ENCODE assay signal across 25 cellular contexts in genomic region chr10:12943425-12943824, GRCh38.
"Had no signal": no experiment of that assay in that cellular context is flagged by ENCODE, and none has a peak within 500 bp of the region (broad histone marks: within the 10 kb centered on the region; RNA-seq: fewer than 3 reads in every experiment).

No MANE protein-coding gene starts in this region.

- H3K36me3 Mint-ChIP-seq: activated naive CD4-positive, alpha-beta T cell treated with anti-CD3 and anti-CD28 coated beads, Interleukin-2, amount 10 ng/mL, durations not matched to agents 7 days and 5 days; activated naive CD8-positive, alpha-beta T cell treated with anti-CD3 and anti-CD28 coated beads for 36 hours had no signal

- H3K9me3 ChIP-seq: Peyer's patch, SJCRH30, SK-N-SH had no signal

- H3K4me3 ChIP-seq: cardiac muscle cell, Peyer's patch, SJCRH30 had no signal

- H3K36me3 ChIP-seq: brain microvascular endothelial cell, cardiac muscle cell, Peyer's patch had no signal

- H3K4me1 ChIP-seq: Peyer's patch had no signal

- H3K4me2 ChIP-seq: SK-N-SH had no signal

- H3K4me3 Mint-ChIP-seq: activated CD4-positive, alpha-beta memory T cell treated with anti-CD3 and anti-CD28 coated beads, Interleukin-2, amount 10 ng/mL, durations not matched to agents 7 days and 5 days; activated CD4-positive, alpha-beta T cell treated with anti-CD3 and anti-CD28 coated beads for 36 hours; activated naive CD4-positive, alpha-beta T cell treated with anti-CD3 and anti-CD28 coated beads, Interleukin-2, amount 10 ng/mL, durations not matched to agents 7 days and 5 days; activated naive CD8-positive, alpha-beta T cell treated with anti-CD3 and anti-CD28 coated beads for 36 hours; activated T-cell treated with anti-CD3 and anti-CD28 coated beads, Interleukin-2, amount 50 U/mL, for 72 hours had no signal

- H3K9me3 Mint-ChIP-seq: activated CD4-positive, alpha-beta memory T cell treated with anti-CD3 and anti-CD28 coated beads, Interleukin-2, amount 10 ng/mL, durations not matched to agents 7 days and 5 days; activated naive CD4-positive, alpha-beta T cell treated with anti-CD3 and anti-CD28 coated beads, Interleukin-2, amount 10 ng/mL, durations not matched to agents 7 days and 5 days; activated naive CD8-positive, alpha-beta T cell treated with anti-CD3 and anti-CD28 coated beads for 36 hours; activated T-helper 2 cell treated with anti-CD3 and anti-CD28 coated beads, Interferon-gamma antibody, Interleukin-2, Interleukin-4, amounts not matched to agents 10 μg/mL and 5 μg/mL and 100 μg/mL, durations not matched to agents 14 hours and 24 hours and 36 hours had no signal

- H3K4me1 Mint-ChIP-seq: activated CD4-positive, alpha-beta memory T cell treated with anti-CD3 and anti-CD28 coated beads, Interleukin-2, amount 10 ng/mL, durations not matched to agents 7 days and 5 days; activated CD4-positive, alpha-beta T cell treated with anti-CD3 and anti-CD28 coated beads for 36 hours; activated naive CD4-positive, alpha-beta T cell treated with anti-CD3 and anti-CD28 coated beads, Interleukin-2, amount 10 ng/mL, durations not matched to agents 7 days and 5 days; activated naive CD8-positive, alpha-beta T cell treated with anti-CD3 and anti-CD28 coated beads for 36 hours had no signal

- H3K27me3 ChIP-seq: brain microvascular endothelial cell, cardiac muscle cell, Peyer's patch, SJCRH30 had no signal

- H3K27ac ChIP-seq: brain microvascular endothelial cell, cardiac muscle cell, Peyer's patch, RWPE1, SJCRH30, VCaP had no signal

- DNase-seq: activated CD4-positive, alpha-beta memory T cell treated with anti-CD3 and anti-CD28 coated beads, Interleukin-2, amount 10 ng/mL, durations not matched to agents 7 days and 5 days; activated CD4-positive, alpha-beta T cell treated with anti-CD3 and anti-CD28 coated beads for 36 hours; activated CD4-positive, alpha-beta T cell treated with anti-CD3 and anti-CD28 coated beads, Interleukin-2, amount 50 U/mL, for 1 hour; activated CD8-positive, alpha-beta memory T cell treated with anti-CD3 and anti-CD28 coated beads, Interleukin-2, amount 50 U/mL, for 4 hours; activated gamma-delta T cell treated with Interleukin-2 at 50 U/mL for 16 hours; activated naive CD4-positive, alpha-beta T cell treated with anti-CD3 and anti-CD28 coated beads, Interleukin-2, amount 10 ng/mL, durations not matched to agents 7 days and 5 days; activated naive CD8-positive, alpha-beta T cell treated with anti-CD3 and anti-CD28 coated beads for 36 hours; activated T-cell treated with anti-CD3 and anti-CD28 coated beads, Interleukin-2, amount 50 U/mL, for 72 hours; brain microvascular endothelial cell; KG1; NCI-H1048; NCI-H1694; NCI-H2029; NCI-H2107; NCI-H2171 treated with DMSO at 0.1 percent for 48 hours; NCI-H226; Peyer's patch; Right ventricle myocardium superior; SJCRH30; SK-N-SH; T-helper 1 cell had no signal

- H3K27ac Mint-ChIP-seq: activated CD4-positive, alpha-beta memory T cell treated with anti-CD3 and anti-CD28 coated beads, Interleukin-2, amount 10 ng/mL, durations not matched to agents 7 days and 5 days; activated CD4-positive, alpha-beta T cell treated with anti-CD3 and anti-CD28 coated beads for 36 hours; activated naive CD4-positive, alpha-beta T cell treated with anti-CD3 and anti-CD28 coated beads, Interleukin-2, amount 10 ng/mL, durations not matched to agents 7 days and 5 days; activated naive CD8-positive, alpha-beta T cell treated with anti-CD3 and anti-CD28 coated beads for 36 hours; activated T-cell treated with anti-CD3 and anti-CD28 coated beads, Interleukin-2, amount 50 U/mL, for 72 hours; activated T-helper 2 cell treated with anti-CD3 and anti-CD28 coated beads, Interferon-gamma antibody, Interleukin-2, Interleukin-4, amounts not matched to agents 10 μg/mL and 5 μg/mL and 100 μg/mL, durations not matched to agents 14 hours and 24 hours and 36 hours had no signal

- H3K27me3 Mint-ChIP-seq: activated naive CD4-positive, alpha-beta T cell treated with anti-CD3 and anti-CD28 coated beads, Interleukin-2, amount 10 ng/mL, durations not matched to agents 7 days and 5 days had no signal

- ATAC-seq: activated CD4-positive, alpha-beta T cell treated with anti-CD3 and anti-CD28 coated beads for 36 hours; activated T-cell treated with anti-CD3 and anti-CD28 coated beads, Interleukin-2, amount 50 U/mL, for 72 hours had no signal

- H3K9ac ChIP-seq: SK-N-SH had no signal
